18 cellular contexts compared by ENCODE assay signal in genomic region chr13:110337287-110337686, GRCh38. TPM values are rescaled to one million over a fixed set of nuclear protein-coding genes. Genes with fewer than 3 reads are reported as not detected.
DNase-seq lines count a peak whose midpoint lies in the region; ATAC-seq, FAIRE-seq and TF ChIP-seq lines count a peak whose summit lies in the region.
"Had no signal": no experiment of that assay in that cellular context is flagged by ENCODE, and none has a peak within 500 bp of the region (broad histone marks: within the 10 kb centered on the region; RNA-seq: fewer than 3 reads in every experiment).

No MANE protein-coding gene starts in this region.

- H3K4me2 ChIP-seq in H1 (ENCODE audit: insufficient read depth in 1 of 2, low read depth in 2 of 2, low read length in 2 of 2) (no peak overlapping the region), skeletal muscle satellite cell (ENCODE audit: low read length) (peak overlapping the region; percentile 35)

- TF ChIP-seq POLR2A in Peyer's patch (IDR thresholded peaks at IDR 0.05): no peak
- TF ChIP-seq POLR2A in H1 (IDR thresholded peaks at IDR 0.05; ENCODE audit: control extremely low read depth in 1 of 2, low read depth in 2 of 2, low read length in 2 of 2): no peak

- H3K79me2 ChIP-seq in H1 (ENCODE audit: control insufficient read depth in 1 of 2, insufficient read depth in 2 of 2, low read length in 2 of 2): no peaks in the 10 kb centered on the region

- no peak overlapping the region for H2BK15ac ChIP-seq in H1 (ENCODE audit: low read length)

- CTCF ChIA-PET in H1 (lab: Charles Lee; ENCODE audit: partially characterized antibody): interaction anchor here (0.9 to 2.0 kb wide), 3 partner anchors 8 to 90 kb away, joined by 3 to 6 read pairs (median 4); no protein-coding TSS in a partner anchor

- POLR2A ChIA-PET in H1 (lab: Charles Lee; ENCODE audit: partially characterized antibody): interaction anchor here (1.3 kb wide), 1 partner anchor 38 kb away, joined by 3 read pairs; no protein-coding TSS in a partner anchor

- no peak overlapping the region for H2BK120ac ChIP-seq in H1 (replicated peaks; ENCODE audit: low read depth, low read length)

- peak overlapping the region; percentile 18 to 86 (median 43) for H3K27ac ChIP-seq in Peyer's patch
- no peak overlapping the region for H3K27ac ChIP-seq in H1 (ENCODE audit: low read depth, low read length)
- H3K27ac ChIP-seq: epithelial cell of prostate had no signal

- H3K23me2 ChIP-seq in H1 (ENCODE audit: low read depth, low read length): no peaks in the 10 kb centered on the region

- H3K4me3 ChIP-seq in Peyer's patch (no peak overlapping the region), H1 (ENCODE audit: extremely low read depth in 1 of 4, insufficient read depth in 2 of 4, low read depth in 3 of 4, low read length in 4 of 4) (no peak overlapping the region), skeletal muscle satellite cell (ENCODE audit: low read length) (peak overlapping the region; percentile 1)

- no peaks in the 10 kb centered on the region for H3K27me3 ChIP-seq in Peyer's patch
- no peaks in the 10 kb centered on the region for H3K27me3 ChIP-seq in H1 (replicated peaks in 1 of 4; ENCODE audit: control insufficient read depth in 3 of 4, extremely low read depth in 1 of 4, insufficient read depth in 3 of 4, low read length in 3 of 4)
- no peaks in the 10 kb centered on the region for H3K27me3 ChIP-seq in skeletal muscle satellite cell (ENCODE audit: control insufficient read depth, insufficient read depth, low read length)

- TF ChIP-seq RAD21 in H1 (IDR thresholded peaks at IDR 0.05 in 1 of 2, conservative IDR thresholded peaks at IDR 0.05 in 1 of 2; ENCODE audit: low read depth in 2 of 2, low read length in 2 of 2): no peak

- no peak overlapping the region for H4K91ac ChIP-seq in H1 (replicated peaks; ENCODE audit: insufficient read length, low read length)

- no peak overlapping the region for H4K5ac ChIP-seq in H1 (ENCODE audit: insufficient read length, low read depth, low read length)

- no peak overlapping the region; the same call in 1 of the 2 replicates for H4K8ac ChIP-seq in H1 (ENCODE audit: extremely low read depth, insufficient read depth, low read length)

- H2BK5ac ChIP-seq in H1 (ENCODE audit: low read depth, low read length): no peak overlapping the region

- H3K36me3 Mint-ChIP-seq in activated T-cell treated with anti-CD3 and anti-CD28 coated beads, Interleukin-2, amount 50 U/mL, for 4 hours (ENCODE audit: insufficient read depth): no peaks in the 10 kb centered on the region
- H3K36me3 Mint-ChIP-seq: CD8-positive, alpha-beta T cell had no signal

- 93% methylated on average over 7 of the region's 7 CpGs; no CpG with 5 or more reads in 1 of the 2 experiments for WGBS in H1 (ENCODE audit: extremely low coverage in 1 of 2, insufficient coverage in 1 of 2, insufficient read length in 1 of 2, insufficient replicate concordance in 2 of 2, low coverage in 1 of 2, low lambda C conversion rate in 2 of 2, missing lambda C conversion rate in 1 of 2), 2 experiments

- no peak overlapping the region for H2AFZ ChIP-seq in H1 (ENCODE audit: low read length)

- no peak overlapping the region for H2BK20ac ChIP-seq in H1 (ENCODE audit: low read length)

- peaks cover 0 to 41% (median 2%) of the 10 kb centered on the region in 4 donors for H3K4me1 ChIP-seq in Peyer's patch
- H3K4me1 ChIP-seq in H1 (replicated peaks in 1 of 4; ENCODE audit: control insufficient read depth in 3 of 4, insufficient read depth in 4 of 4, low read length in 3 of 4): peaks cover 2 to 17% (median 10%) of the 10 kb centered on the region in 4 experiments; a peak in 5 of 7 replicates
- peaks cover 59% of the 10 kb centered on the region for H3K4me1 ChIP-seq in skeletal muscle satellite cell (ENCODE audit: control insufficient read depth, insufficient read depth, low read length)

- 0 out of 2 replicates have a peak overlapping the region, but pooled peaks have one; percentile 17 for H3K18ac ChIP-seq in H1 (ENCODE audit: extremely low read depth, low read length)

- no peak overlapping the region for H2BK12ac ChIP-seq in H1 (ENCODE audit: low read depth, low read length)

- H3K9me3 ChIP-seq in Peyer's patch (no peaks in the 10 kb centered on the region), H1 (ENCODE audit: insufficient read depth in 2 of 2, low read depth in 1 of 2, low read length in 1 of 2) (no peaks in the 10 kb centered on the region), skeletal muscle satellite cell (replicated peaks; ENCODE audit: low read length) (no peaks in the 10 kb centered on the region)

- no peak overlapping the region for H3K14ac ChIP-seq in H1 (ENCODE audit: insufficient read length)

- peaks cover 28% of the 10 kb centered on the region for H3K4me1 Mint-ChIP-seq in activated T-cell treated with anti-CD3 and anti-CD28 coated beads, Interleukin-2, amount 50 U/mL, for 4 hours (ENCODE audit: low read depth)

- FAIRE-seq in H1 (lab: Jason Lieb, UNC): no peak

- H3K79me1 ChIP-seq in H1 (ENCODE audit: low read depth, low read length): peaks cover 5% of the 10 kb centered on the region; the same call in 1 of the 2 replicates

- DNase-seq in Peyer's patch: no peak
- no peak for DNase-seq in H1 (ENCODE audit: low read depth in 1 of 2, low spot score in 2 of 2)
- peak; percentile 55 for DNase-seq in mesenteric fat pad (ENCODE audit: low spot score)
- DNase-seq in activated T-cell treated with anti-CD3 and anti-CD28 coated beads, Interleukin-2, amount 50 U/mL, for 4 hours: no peak
- DNase-seq in NCI-H2081 (lab: John Stamatoyannopoulos, UW): no peak
- no peak for DNase-seq in activated CD8-positive, alpha-beta memory T cell treated with anti-CD3 and anti-CD28 coated beads, Interleukin-2, amount 50 U/mL, for 4 hours
- no peak for DNase-seq in activated gamma-delta T cell (lab: John Stamatoyannopoulos, UW)
- DNase-seq: CD8-positive, alpha-beta T cell; head of caudate nucleus; kidney glomerular epithelial cell; NCI-H1417; NCI-H226; nephron progenitor cell; T-helper 2 cell had no signal

- H3K23ac ChIP-seq in H1 (ENCODE audit: insufficient read length): no peak overlapping the region

- no peak for TF ChIP-seq EP300 in H1 (IDR thresholded peaks at IDR 0.05; ENCODE audit: borderline replicate concordance in 1 of 2, low read depth in 2 of 2, low read length in 2 of 2)

- no peak overlapping the region for H3K4me3 Mint-ChIP-seq in activated T-cell treated with anti-CD3 and anti-CD28 coated beads, Interleukin-2, amount 50 U/mL, for 4 hours
- H3K4me3 Mint-ChIP-seq: CD8-positive, alpha-beta T cell; nephron progenitor cell had no signal

- TF ChIP-seq CTCF in Peyer's patch (IDR thresholded peaks at IDR 0.05) (no peak), H1 (IDR thresholded peaks at IDR 0.05; ENCODE audit: control extremely low read depth in 1 of 3, insufficient read depth in 1 of 3, low read depth in 1 of 3, low read length in 3 of 3) (no peak)

- no peak for ATAC-seq in activated T-cell treated with anti-CD3 and anti-CD28 coated beads, Interleukin-2, amount 50 U/mL, for 4 hours
- ATAC-seq: activated naive CD4-positive, alpha-beta T cell treated with anti-CD3 and anti-CD28 coated beads, Interleukin-2, amount 50 U/mL, for 72 hours; CD8-positive, alpha-beta T cell; sciatic nerve had no signal

- H4K20me1 ChIP-seq in H1 (replicated peaks in 1 of 2; ENCODE audit: control insufficient read depth in 1 of 2, insufficient read depth in 2 of 2, low read length in 2 of 2): peaks cover 3 to 4% of the 10 kb centered on the region in 2 experiments

- no peak overlapping the region for H3K4ac ChIP-seq in H1 (replicated peaks; ENCODE audit: insufficient read length, low read depth, low read length)

- no peak overlapping the region for H2AK5ac ChIP-seq in H1 (ENCODE audit: low read depth, low read length)

- no peak overlapping the region for H3K56ac ChIP-seq in H1 (replicated peaks; ENCODE audit: insufficient read length, low read depth, low read length)

- H3K36me3 ChIP-seq in Peyer's patch (no peaks in the 10 kb centered on the region), H1 (ENCODE audit: control insufficient read depth in 2 of 4, insufficient read depth in 4 of 4, low read length in 3 of 4) (no peaks in the 10 kb centered on the region), skeletal muscle satellite cell (ENCODE audit: insufficient read depth, low read length) (peaks cover 5% of the 10 kb centered on the region)

- peaks cover 18% of the 10 kb centered on the region for H3K27me3 Mint-ChIP-seq in activated T-cell treated with anti-CD3 and anti-CD28 coated beads, Interleukin-2, amount 50 U/mL, for 4 hours (ENCODE audit: low read depth)

- H3K9ac ChIP-seq in H1 (replicated peaks in 1 of 4; ENCODE audit: extremely low read depth in 1 of 4, low read depth in 3 of 4, low read length in 3 of 4) (no peak overlapping the region), skeletal muscle satellite cell (ENCODE audit: low read depth, low read length) (peak overlapping the region; percentile 34)

- peaks cover 5% of the 10 kb centered on the region for H3K9me3 Mint-ChIP-seq in activated T-cell treated with anti-CD3 and anti-CD28 coated beads, Interleukin-2, amount 50 U/mL, for 4 hours
- H3K9me3 Mint-ChIP-seq: CD8-positive, alpha-beta T cell; nephron progenitor cell had no signal

RNA-seq across cellular contexts. Expression of gene COL4A2, which starts 30.2 kb away (rescaled TPM):
- total RNA-seq in Peyer's patch (100 to 1,000 TPM in 2 of 4 donors, 10 to 100 TPM in 2; 56.6 to 139 (median 89.1) TPM), mesenteric fat pad (1,333 TPM)
- 77.0 and 80.4 TPM in 2 replicates for total RNA-seq in H1 (2021; fragmentation: NEBNext Ultra II Directional; extraction: Animal tissue kit (Norgen Biotek cat#: 25700))
- polyA plus RNA-seq in H1 (2011; rRNA removed): 87.3 and 133 TPM in 2 replicates
- polyA plus RNA-seq in H1 (2011; cell fraction: cytosol; rRNA removed): 64.4 TPM
- 260 TPM for polyA plus RNA-seq in H1 (2011; cell fraction: nucleus; rRNA removed)
- polyA plus RNA-seq in H1 (2012, experiment 1 of 2): 45.6 to 82.2 TPM (median 69.4 TPM) in 4 replicates
- 40.9 TPM for polyA plus RNA-seq in H1 (2012, experiment 2 of 2)
- 143 TPM for polyA plus RNA-seq in H1 (2013, experiment 1 of 2)
- 123 TPM for polyA plus RNA-seq in H1 (2013, experiment 2 of 2)
- polyA minus RNA-seq in H1 (2011; rRNA and poly(A)+ RNA removed): 69.1 and 74.8 TPM in 2 replicates
- 78.9 TPM for polyA minus RNA-seq in H1 (2011; cell fraction: cytosol; rRNA and poly(A)+ RNA removed)
- 109 TPM for polyA minus RNA-seq in H1 (2011; cell fraction: nucleus; rRNA and poly(A)+ RNA removed)
- 75.5 and 113 TPM in 2 replicates for total RNA-seq in skeletal muscle satellite cell (2012; rRNA removed)
- total RNA-seq in activated T-cell treated with anti-CD3 and anti-CD28 coated beads, Interleukin-2, amount 50 U/mL, for 4 hours: 1 to 10 TPM in 2 of 3 donors, under 1 TPM in 1; 0.63 to 1.2 (median 1.1) TPM
- total RNA-seq: CD8-positive, alpha-beta T cell had no signal

RNA-seq across cellular contexts. Expression of gene COL4A1, which starts 30.3 kb away (rescaled TPM):
- total RNA-seq in Peyer's patch (10 to 100 TPM; 28.0 to 69.3 (median 36.3) TPM), mesenteric fat pad (1,996 TPM)
- 82.0 and 91.0 TPM in 2 replicates for total RNA-seq in H1 (2021; fragmentation: NEBNext Ultra II Directional; extraction: Animal tissue kit (Norgen Biotek cat#: 25700))
- 30.7 and 31.7 TPM in 2 replicates for polyA plus RNA-seq in H1 (2011; rRNA removed)
- 31.3 TPM for polyA plus RNA-seq in H1 (2011; cell fraction: cytosol; rRNA removed)
- polyA plus RNA-seq in H1 (2011; cell fraction: nucleus; rRNA removed): 69.4 TPM
- 39.8 to 46.7 TPM (median 43.8 TPM) in 4 replicates for polyA plus RNA-seq in H1 (2012, experiment 1 of 2)
- polyA plus RNA-seq in H1 (2012, experiment 2 of 2): 17.1 TPM
- 88.0 TPM for polyA plus RNA-seq in H1 (2013, experiment 1 of 2)
- 83.1 TPM for polyA plus RNA-seq in H1 (2013, experiment 2 of 2)
- 46.9 and 65.9 TPM in 2 replicates for polyA minus RNA-seq in H1 (2011; rRNA and poly(A)+ RNA removed)
- polyA minus RNA-seq in H1 (2011; cell fraction: cytosol; rRNA and poly(A)+ RNA removed): 44.9 TPM
- polyA minus RNA-seq in H1 (2011; cell fraction: nucleus; rRNA and poly(A)+ RNA removed): 51.4 TPM
- 112 and 149 TPM in 2 replicates for total RNA-seq in skeletal muscle satellite cell (2012; rRNA removed)
- total RNA-seq in activated T-cell treated with anti-CD3 and anti-CD28 coated beads, Interleukin-2, amount 50 U/mL, for 4 hours: under 1 TPM; 0.42 to 0.66 (median 0.54) TPM
- total RNA-seq: CD8-positive, alpha-beta T cell had no signal

Comparison
In these comparisons a context has a peak if more than half of its experiments do, and no peak if none do; other contexts are left out.
1. RNA of gene COL4A2, which starts 30.2 kb away (total RNA-seq): 1,333 TPM in mesenteric fat pad (single experiment), 56.6 to 139 TPM in Peyer's patch and 77.0 to 80.4 TPM in H1; 0.63 to 1.2 TPM in activated T-cell treated with anti-CD3 and anti-CD28 coated beads, Interleukin-2, amount 50 U/mL, for 4 hours; every median in the first group is over 10 times any median in the second.
2. RNA of gene COL4A1, which starts 30.3 kb away (total RNA-seq): 1,996 TPM in mesenteric fat pad (single experiment); 82.0 to 91.0 TPM in H1, 28.0 to 69.3 TPM in Peyer's patch and 0.42 to 0.66 TPM in activated T-cell treated with anti-CD3 and anti-CD28 coated beads, Interleukin-2, amount 50 U/mL, for 4 hours; every median in the first group is over 10 times any median in the second.